In genomic region chr10:34474060-34474376, GRCh38 we compare ENCODE assay signal across 20 cellular contexts.
DNase-seq lines count a peak whose midpoint lies in the region; ATAC-seq, FAIRE-seq and TF ChIP-seq lines count a peak whose summit lies in the region.
"Had no signal": no experiment of that assay in that cellular context is flagged by ENCODE, and none has a peak within 500 bp of the region (broad histone marks: within the 10 kb centered on the region; RNA-seq: fewer than 3 reads in every experiment).

No MANE protein-coding gene starts in this region.

- intact Hi-C loops in left colon (cut with DNase I, micrococcal nuclease) (no loop called here), body of pancreas (cut with DNase I) (no loop called here)

- H4K20me1 ChIP-seq in GM23248 (ENCODE audit: insufficient read depth), result no peaks in the 10 kb centered on the region

- H3K79me2 ChIP-seq in GM23248 (ENCODE audit: insufficient read depth), result no peaks in the 10 kb centered on the region

- H3K9me3 Mint-ChIP-seq in endothelial cell (ENCODE audit: unreplicated experiment), result no peaks in the 10 kb centered on the region
- H3K9me3 Mint-ChIP-seq: neural crest cell had no signal

- peak; percentile 44 for DNase-seq in GM23248
- peak; percentile 13 for DNase-seq in RCC 7860 (ENCODE audit: low spot score)
- DNase-seq in epithelial cell of prostate (ENCODE audit: low read depth, low spot score), result peak; percentile 54
- no peak for DNase-seq in left colon
- no peak for DNase-seq in endothelial cell (ENCODE audit: low spot score)
- no peak for DNase-seq in body of pancreas
- DNase-seq in HuH-7.5 (ENCODE audit: low spot score), result no peak
- DNase-seq: aorta; COR-L47; dermis blood vessel endothelial cell; NCI-H1694 treated with DMSO at 0.1 percent for 48 hours; NCI-H524; right cardiac atrium; stimulated activated CD4-positive, alpha-beta T cell treated with anti-CD3 and anti-CD28 coated beads, Interleukin-1b, Interleukin-23, amount 100 ng/mL, for 48 hours; substantia nigra had no signal

- H2AFZ ChIP-seq in GM23248, result no peak overlapping the region

- no peak overlapping the region for H3K27ac Mint-ChIP-seq in endothelial cell (ENCODE audit: unreplicated experiment)

- FAIRE-seq in RCC 7860 (lab: Jason Lieb, UNC), result no peak
- FAIRE-seq: frontal cortex had no signal

- no peaks in the 10 kb centered on the region for H3K9me2 ChIP-seq in GM23248 (ENCODE audit: insufficient read depth)

- peak; percentile 5 for ATAC-seq in left colon
- no peak for ATAC-seq in GM21737 (IDR thresholded peaks at IDR 0.05; ENCODE audit: unreplicated experiment)
- no peak for ATAC-seq in body of pancreas

- TF ChIP-seq CTCF in endothelial cell (IDR thresholded peaks at IDR 0.05; ENCODE audit: unreplicated experiment), result no peak
- no peak for TF ChIP-seq CTCF in body of pancreas (IDR thresholded peaks at IDR 0.05)

- H3K27me3 Mint-ChIP-seq in endothelial cell (ENCODE audit: unreplicated experiment), result no peaks in the 10 kb centered on the region

- peaks cover 12% of the 10 kb centered on the region; the same call in 1 of the 2 replicates for H3F3A ChIP-seq in GM23248 (ENCODE audit: insufficient read depth)

- no peaks in the 10 kb centered on the region for H3K36me3 Mint-ChIP-seq in endothelial cell (ENCODE audit: low read depth, unreplicated experiment)

- no peaks in the 10 kb centered on the region for H3K4me1 Mint-ChIP-seq in endothelial cell (ENCODE audit: unreplicated experiment)

- in situ Hi-C loops in GM23248 (cut with MboI), result no loop called here

- H3K36me3 ChIP-seq in GM23248 (ENCODE audit: low read depth) (no peaks in the 10 kb centered on the region), body of pancreas (replicated peaks in 1 of 2; ENCODE audit: insufficient read depth in 1 of 2, low read depth in 2 of 2) (no peaks in the 10 kb centered on the region)

- WGBS in GM23248 (ENCODE audit: low coverage in 1 of 2, low lambda C conversion rate in 2 of 2, missing lambda C conversion rate in 2 of 2), 2 experiments, result 67 to 76% methylated on average over 2 of the region's 2 CpGs
- 78 to 90% methylated on average over 2 of the region's 2 CpGs for WGBS in body of pancreas, 2 donors

- H3K27ac ChIP-seq in GM23248 (no peak overlapping the region), epithelial cell of prostate (peak overlapping the region; percentile 6), body of pancreas (no peak overlapping the region)
- H3K27ac ChIP-seq: HL-60, VCaP had no signal

- no peaks in the 10 kb centered on the region for H3K27me3 ChIP-seq in GM23248 (replicated peaks; ENCODE audit: insufficient read depth)
- H3K27me3 ChIP-seq in body of pancreas, result no peaks in the 10 kb centered on the region

- no peak for TF ChIP-seq POLR2A in body of pancreas (IDR thresholded peaks at IDR 0.05)

- H3K4me2 ChIP-seq in GM23248 (ENCODE audit: unreplicated experiment), result no peak overlapping the region

- H3K4me1 ChIP-seq in GM23248 (ENCODE audit: insufficient read depth) (peaks cover 12% of the 10 kb centered on the region; the same call in 1 of the 2 replicates), body of pancreas (no peaks in the 10 kb centered on the region)

- H3K9me3 ChIP-seq in GM23248 (ENCODE audit: low read depth), result no peaks in the 10 kb centered on the region
- H3K9me3 ChIP-seq in body of pancreas, result no peaks in the 10 kb centered on the region

- no peak overlapping the region for H3K4me3 Mint-ChIP-seq in endothelial cell (ENCODE audit: unreplicated experiment)
- H3K4me3 Mint-ChIP-seq: neural crest cell had no signal

- H3K4me3 ChIP-seq in GM23248, result no peak overlapping the region
- H3K4me3 ChIP-seq in body of pancreas, result no peak overlapping the region

- H3K9ac ChIP-seq in GM23248, result no peak overlapping the region

Comparison
In these comparisons a context has a peak if more than half of its experiments do, and no peak if none do; other contexts are left out.
1. DNase-seq: peak in GM23248 (single experiment), RCC 7860 (single experiment) and epithelial cell of prostate (single experiment); none in left colon (0 of 2), endothelial cell (single experiment), body of pancreas (0 of 4) and HuH-7.5 (single experiment).